9 cellular contexts compared by ENCODE assay signal in genomic region chr5:86875539-86875938, GRCh38.
"Had no signal": no experiment of that assay in that cellular context is flagged by ENCODE, and none has a peak within 500 bp of the region (broad histone marks: within the 10 kb centered on the region; RNA-seq: fewer than 3 reads in every experiment).

No MANE protein-coding gene starts in this region.

- H2AFZ ChIP-seq: GM23248, GM23338 had no signal

- H3K27ac ChIP-seq: GM23248 had no signal

- ATAC-seq: GM23338, HCT116 had no signal

- H3K27ac Mint-ChIP-seq: GM23338, H9, HFFc6 had no signal

- H3K9me3 Mint-ChIP-seq: GM23338, H9, HFFc6 had no signal

- H3K36me3 ChIP-seq: HAP-1 had no signal

- H3K4me2 ChIP-seq: GM23338 had no signal

- H3K4me1 ChIP-seq: HAP-1 had no signal

- H3K4me3 Mint-ChIP-seq: GM23338, H9, HFFc6 had no signal

- H3K9ac ChIP-seq: GM23248 had no signal

- H3K9me3 ChIP-seq: HAP-1 had no signal

- DNase-seq: GM23248, GOT3, H7, H9, HCEC 1CT, HFFc6 had no signal

- H3K4me3 ChIP-seq: GM23248, GM23338, HAP-1 had no signal
